In genomic region chr1:144913977-144914734, GRCh38 we compare ENCODE assay signal across 8 cellular contexts.
DNase-seq lines count a peak whose midpoint lies in the region; ATAC-seq and TF ChIP-seq lines count a peak whose summit lies in the region.
"Not testable (repeated sequence)": the region's sequence is repeated elsewhere in the genome, so short reads cannot be mapped to it uniquely, and the experiment has no call there.

No MANE protein-coding gene starts in this region.

- H3K4me3 Mint-ChIP-seq in activated T-cell treated with anti-CD3 and anti-CD28 coated beads, Interleukin-2, amount 50 U/mL, for 72 hours; effector memory CD8-positive, alpha-beta T cell; stimulated activated naive B cell treated with anti-CD40 and anti-IgM and Interleukin-4, amounts not matched to agents 10 μg/mL and 1 μg/mL and 100 μg/mL, for 72 hours: not testable (repeated sequence)

- not testable (repeated sequence) for H3K9me3 Mint-ChIP-seq in activated T-cell treated with anti-CD3 and anti-CD28 coated beads, Interleukin-2, amount 50 U/mL, for 72 hours; effector memory CD8-positive, alpha-beta T cell; stimulated activated naive B cell treated with anti-CD40 and anti-IgM and Interleukin-4, amounts not matched to agents 10 μg/mL and 1 μg/mL and 100 μg/mL, for 72 hours

- not testable (repeated sequence) for H3K4me1 Mint-ChIP-seq in activated T-cell treated with anti-CD3 and anti-CD28 coated beads, Interleukin-2, amount 50 U/mL, for 72 hours (ENCODE audit: low read depth); effector memory CD8-positive, alpha-beta T cell (ENCODE audit: low read depth in 2 of 2); stimulated activated naive B cell treated with anti-CD40 and anti-IgM and Interleukin-4, amounts not matched to agents 10 μg/mL and 1 μg/mL and 100 μg/mL, for 72 hours

- H3K9me3 ChIP-seq in right lobe of liver: not testable (repeated sequence)

- not testable (repeated sequence) for H3K27me3 Mint-ChIP-seq in activated T-cell treated with anti-CD3 and anti-CD28 coated beads, Interleukin-2, amount 50 U/mL, for 72 hours (ENCODE audit: low read depth); effector memory CD8-positive, alpha-beta T cell; stimulated activated naive B cell treated with anti-CD40 and anti-IgM and Interleukin-4, amounts not matched to agents 10 μg/mL and 1 μg/mL and 100 μg/mL, for 72 hours

- not testable (repeated sequence) for H3K27ac Mint-ChIP-seq in activated T-cell treated with anti-CD3 and anti-CD28 coated beads, Interleukin-2, amount 50 U/mL, for 72 hours; effector memory CD8-positive, alpha-beta T cell; stimulated activated naive B cell treated with anti-CD40 and anti-IgM and Interleukin-4, amounts not matched to agents 10 μg/mL and 1 μg/mL and 100 μg/mL, for 72 hours

- intact Hi-C loops in right lobe of liver (cut with DNase I): not testable (repeated sequence)

- ATAC-seq in GM18520 (IDR thresholded peaks at IDR 0.05; ENCODE audit: unreplicated experiment) (peak; percentile 59), GM21576 (IDR thresholded peaks at IDR 0.05; ENCODE audit: unreplicated experiment) (peak; percentile 73), HG02870 (IDR thresholded peaks at IDR 0.05; ENCODE audit: unreplicated experiment) (peak; percentile 87), SK-N-SH treated with all-trans-retinoic acid at 6 μM for 48 hours (peak; percentile 52), right lobe of liver (peak in 3 of 4 donors; percentile 56 to 68 (median 57))
- ATAC-seq in activated T-cell treated with anti-CD3 and anti-CD28 coated beads, Interleukin-2, amount 50 U/mL, for 72 hours (replicated peaks in 1 of 2): peak; percentile 85 to 87
- peak; percentile 80 for ATAC-seq in effector memory CD8-positive, alpha-beta T cell (replicated peaks)
- ATAC-seq in stimulated activated naive B cell treated with anti-CD40 and anti-IgM and Interleukin-4, amounts not matched to agents 10 μg/mL and 1 μg/mL and 100 μg/mL, for 72 hours (replicated peaks): peak; percentile 75 to 79

- no CpG with 5 or more reads among the region's 12 CpGs for WGBS in right lobe of liver (ENCODE audit: insufficient coverage, low coverage, low lambda C conversion rate, missing lambda C conversion rate)

- H3K36me3 Mint-ChIP-seq in activated T-cell treated with anti-CD3 and anti-CD28 coated beads, Interleukin-2, amount 50 U/mL, for 72 hours (ENCODE audit: insufficient read depth in 2 of 2); effector memory CD8-positive, alpha-beta T cell (ENCODE audit: insufficient read depth); stimulated activated naive B cell treated with anti-CD40 and anti-IgM and Interleukin-4, amounts not matched to agents 10 μg/mL and 1 μg/mL and 100 μg/mL, for 72 hours: not testable (repeated sequence)

- TF ChIP-seq CTCF in right lobe of liver (IDR thresholded peaks at IDR 0.05): not testable (repeated sequence)

- H3K4me1 ChIP-seq in right lobe of liver: not testable (repeated sequence)

- TF ChIP-seq POLR2A in right lobe of liver (IDR thresholded peaks at IDR 0.05): not testable (repeated sequence)

- not testable (repeated sequence) for H3K4me3 ChIP-seq in right lobe of liver

- peak; percentile 1 to 29 for DNase-seq in activated T-cell treated with anti-CD3 and anti-CD28 coated beads, Interleukin-2, amount 50 U/mL, for 72 hours
- DNase-seq in effector memory CD8-positive, alpha-beta T cell: peak in 1 of 3 experiments; percentile 22
- DNase-seq in right lobe of liver: not testable (repeated sequence)
- peak; percentile 3 for DNase-seq in stimulated activated naive B cell treated with anti-CD40 and anti-IgM and Interleukin-4, amounts not matched to agents 10 μg/mL and 1 μg/mL and 100 μg/mL, for 72 hours

- H3K27ac ChIP-seq in right lobe of liver: not testable (repeated sequence)

- not testable (repeated sequence) for H3K27me3 ChIP-seq in right lobe of liver

- H3K36me3 ChIP-seq in right lobe of liver: not testable (repeated sequence)
